In genomic region chr12:64145226-64145625, GRCh38 we compare ENCODE assay signal across 21 cellular contexts.
"Had no signal": no experiment of that assay in that cellular context is flagged by ENCODE, and none has a peak within 500 bp of the region (broad histone marks: within the 10 kb centered on the region; RNA-seq: fewer than 3 reads in every experiment).

No MANE protein-coding gene starts in this region.

- H3K27me3 ChIP-seq: hepatocyte, right lobe of liver, testis, tibial nerve had no signal

- H3K9me3 ChIP-seq: left ventricle myocardium inferior, lower lobe of right lung, psoas muscle, right lobe of liver, testis, tibial nerve had no signal

- H3K27ac ChIP-seq: hepatocyte, left ventricle myocardium inferior, lower lobe of right lung, parathyroid adenoma, psoas muscle, right lobe of liver, testis, tibial nerve had no signal

- ATAC-seq: lower lobe of right lung; psoas muscle; right lobe of liver; stimulated activated naive B cell treated with anti-CD40 and anti-IgM and Interleukin-4, amounts not matched to agents 10 μg/mL and 1 μg/mL and 100 μg/mL, for 72 hours; stimulated activated naive CD8-positive, alpha-beta T cell treated with anti-CD3 and anti-CD28 coated beads, Interleukin-15, amount 100 ng/mL, for 72 hours had no signal

- H3K27ac Mint-ChIP-seq: dendritic cell treated with granulocyte-macrophage colony-stimulating factor and Interleukin-4, amounts not matched to agents 40 ng/mL and 50 ng/mL, for 4 days; memory B cell; stimulated activated naive B cell treated with anti-CD40 and anti-IgM and Interleukin-4, amounts not matched to agents 10 μg/mL and 1 μg/mL and 100 μg/mL, for 72 hours; stimulated activated naive CD8-positive, alpha-beta T cell treated with anti-CD3 and anti-CD28 coated beads, Interleukin-15, amount 100 ng/mL, for 72 hours had no signal

- H3K9me3 Mint-ChIP-seq: dendritic cell treated with granulocyte-macrophage colony-stimulating factor and Interleukin-4, amounts not matched to agents 40 ng/mL and 50 ng/mL, for 4 days; memory B cell; stimulated activated naive B cell treated with anti-CD40 and anti-IgM and Interleukin-4, amounts not matched to agents 10 μg/mL and 1 μg/mL and 100 μg/mL, for 72 hours; stimulated activated naive CD8-positive, alpha-beta T cell treated with anti-CD3 and anti-CD28 coated beads, Interleukin-15, amount 100 ng/mL, for 72 hours had no signal

- H3K4me3 ChIP-seq: hepatocyte, left ventricle myocardium inferior, lower lobe of right lung, psoas muscle, right lobe of liver, testis, tibial nerve had no signal

- H3K4me1 ChIP-seq: left ventricle myocardium inferior, lower lobe of right lung, parathyroid adenoma, psoas muscle, right lobe of liver, testis, tibial nerve had no signal

- H3K4me1 Mint-ChIP-seq: stimulated activated naive CD8-positive, alpha-beta T cell treated with anti-CD3 and anti-CD28 coated beads, Interleukin-15, amount 100 ng/mL, for 72 hours had no signal

- H3K27me3 Mint-ChIP-seq: dendritic cell treated with granulocyte-macrophage colony-stimulating factor and Interleukin-4, amounts not matched to agents 40 ng/mL and 50 ng/mL, for 4 days; memory B cell; stimulated activated naive B cell treated with anti-CD40 and anti-IgM and Interleukin-4, amounts not matched to agents 10 μg/mL and 1 μg/mL and 100 μg/mL, for 72 hours; stimulated activated naive CD8-positive, alpha-beta T cell treated with anti-CD3 and anti-CD28 coated beads, Interleukin-15, amount 100 ng/mL, for 72 hours had no signal

- H3K4me3 Mint-ChIP-seq: dendritic cell treated with granulocyte-macrophage colony-stimulating factor and Interleukin-4, amounts not matched to agents 40 ng/mL and 50 ng/mL, for 4 days; memory B cell; stimulated activated naive B cell treated with anti-CD40 and anti-IgM and Interleukin-4, amounts not matched to agents 10 μg/mL and 1 μg/mL and 100 μg/mL, for 72 hours; stimulated activated naive CD8-positive, alpha-beta T cell treated with anti-CD3 and anti-CD28 coated beads, Interleukin-15, amount 100 ng/mL, for 72 hours had no signal

- H3K36me3 Mint-ChIP-seq: stimulated activated naive B cell treated with anti-CD40 and anti-IgM and Interleukin-4, amounts not matched to agents 10 μg/mL and 1 μg/mL and 100 μg/mL, for 72 hours had no signal

- DNase-seq: cerebellar nuclear complex; erythroblast; foreskin melanocyte; head of caudate nucleus; islet precursor cell; left ventricle myocardium inferior; lower lobe of right lung; midbrain; psoas muscle; retina; right lobe of liver; stimulated activated CD4-positive, alpha-beta T cell treated with anti-CD3 and anti-CD28 coated beads, Interleukin-2, amount 100 ng/mL, for 24 hours; stimulated activated CD4-positive, alpha-beta T cell treated with anti-CD3 and anti-CD28 coated beads, Interleukin-4, amount 100 ng/mL, for 4 hours; stimulated activated naive B cell treated with anti-CD40 and anti-IgM and Interleukin-4, amounts not matched to agents 10 μg/mL and 1 μg/mL and 100 μg/mL, for 72 hours; stimulated activated naive CD8-positive, alpha-beta T cell treated with anti-CD3 and anti-CD28 coated beads, Interleukin-15, amount 100 ng/mL, for 72 hours; testis had no signal

- H3K36me3 ChIP-seq: right lobe of liver had no signal
